In the genomic region with DNA sequence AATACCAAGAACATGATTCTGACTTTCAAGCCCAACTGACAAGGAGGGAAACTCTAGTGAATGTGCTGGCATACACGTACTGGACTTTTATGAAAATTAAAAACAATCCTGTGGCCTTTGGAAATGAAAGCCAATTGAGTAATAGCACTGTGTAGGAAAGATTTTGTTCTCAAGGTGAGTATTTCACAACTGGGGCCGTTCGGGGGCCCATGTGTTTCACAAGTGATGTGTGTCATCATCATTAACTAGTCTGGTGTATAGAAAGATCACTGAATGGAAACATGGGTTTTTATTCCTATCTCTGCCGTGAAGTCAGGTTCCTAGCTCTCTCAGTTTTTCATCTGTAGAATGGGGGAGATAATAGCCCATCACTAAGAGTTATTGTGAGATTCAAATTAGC, we compare ENCODE assay signal across 1 cellular context.
TF ChIP-seq lines count a peak whose summit lies in the region.

No MANE protein-coding gene starts in this region.

TF ChIP-seq in HepG2, 621 proteins besides CTCF, POLR2A, EP300 and RAD21 (continued from another document):
- TF ChIP-seq ZNF672 (CRISPR knock-in tag; IDR thresholded peaks at IDR 0.05) (no peak), RBM22 (optimal IDR thresholded peaks at IDR 0.05; ENCODE audit: low read length) (no peak), KLF11 (CRISPR knock-in tag; IDR thresholded peaks at IDR 0.05) (no peak), GATAD2A (CRISPR knock-in tag; IDR thresholded peaks at IDR 0.05) (peak; percentile 90), ZNF484 (CRISPR knock-in tag; IDR thresholded peaks at IDR 0.05; ENCODE audit: borderline replicate concordance, low read depth) (no peak)
